Comparison of ENCODE assay signal across 8 cellular contexts in genomic region chr10:124719213-124719851, GRCh38. TPM values are rescaled to one million over a fixed set of nuclear protein-coding genes. Genes with fewer than 3 reads are reported as not detected.
DNase-seq lines count a peak whose midpoint lies in the region; ATAC-seq, FAIRE-seq and TF ChIP-seq lines count a peak whose summit lies in the region.

No MANE protein-coding gene starts in this region.

- H3K4me1 ChIP-seq in SJSA1 (replicated peaks) = peaks cover 10% of the 10 kb centered on the region
- peaks cover 73 to 87% of the 10 kb centered on the region in 2 donors for H3K4me1 ChIP-seq in adrenal gland (replicated peaks in 1 of 2)
- H3K4me1 ChIP-seq in right cardiac atrium (ENCODE audit: control insufficient read depth, insufficient read depth, low read length) = peaks cover 50% of the 10 kb centered on the region
- peaks cover 91 to 100% (median 100%) of the 10 kb centered on the region in 6 donors for H3K4me1 ChIP-seq in spleen

- H3K4me3 ChIP-seq in AG10803 (ENCODE audit: low read length) = no peak overlapping the region
- H3K4me3 ChIP-seq in SJSA1 = no peak overlapping the region
- no peak overlapping the region for H3K4me3 ChIP-seq in adrenal gland
- no peak overlapping the region for H3K4me3 ChIP-seq in right cardiac atrium (ENCODE audit: low read length)
- peak overlapping the region in 2 of 8 donors; percentile 12 to 59 for H3K4me3 ChIP-seq in spleen

- H3K27ac ChIP-seq in SJSA1 (no peak overlapping the region), adrenal gland (peak overlapping the region in 4 of 5 donors; percentile 42 to 83 (median 69)), right cardiac atrium (ENCODE audit: low read length) (peak overlapping the region; percentile 78), spleen (peak overlapping the region; percentile 75 to 95 (median 92))

- no peaks in the 10 kb centered on the region for H3K36me3 ChIP-seq in SJSA1
- no peaks in the 10 kb centered on the region for H3K36me3 ChIP-seq in adrenal gland (replicated peaks in 1 of 2)
- H3K36me3 ChIP-seq in spleen = peaks cover 0 to 7% (median 0%) of the 10 kb centered on the region in 6 donors

- TF ChIP-seq POLR2A in adrenal gland (IDR thresholded peaks at IDR 0.05) (peak in 1 of 2 donors; percentile 13), spleen (IDR thresholded peaks at IDR 0.05) (no peak)

- H3K9me3 ChIP-seq in SJSA1 (replicated peaks) (no peaks in the 10 kb centered on the region), adrenal gland (replicated peaks in 1 of 3) (no peaks in the 10 kb centered on the region), right cardiac atrium (ENCODE audit: control insufficient read depth, low read length) (no peaks in the 10 kb centered on the region), spleen (no peaks in the 10 kb centered on the region)

- TF ChIP-seq CTCF in AG10803 (conservative IDR thresholded peaks at IDR 0.05; ENCODE audit: low read length) (peak; percentile 61), adrenal gland (IDR thresholded peaks at IDR 0.05) (peak; percentile 48 to 77 (median 68)), spleen (IDR thresholded peaks at IDR 0.05 in 8 of 11, conservative IDR thresholded peaks at IDR 0.05 in 3 of 11) (peak; percentile 47 to 84 (median 74))

- WGBS in adrenal gland, 4 donors = 15 to 24% (median 21%) methylated on average over 5 to 8 of the region's 8 CpGs
- WGBS in right cardiac atrium = 22% methylated on average over 8 of the region's 8 CpGs
- 9 to 17% (median 10%) methylated on average over 8 of the region's 8 CpGs for WGBS in spleen, 5 donors

- intact Hi-C loops in adrenal gland (cut with DNase I) (no loop called here), right cardiac atrium (cut with DNase I) (no loop called here), spleen (cut with DNase I; ENCODE audit: low total_unique reads) (loop anchor here (10.0 kb wide), 1 partner anchor 55 kb away; no protein-coding TSS in a partner anchor)

- no peaks in the 10 kb centered on the region for H3K27me3 ChIP-seq in SJSA1 (replicated peaks)
- H3K27me3 ChIP-seq in adrenal gland = no peaks in the 10 kb centered on the region
- no peaks in the 10 kb centered on the region for H3K27me3 ChIP-seq in right cardiac atrium (ENCODE audit: control insufficient read depth, insufficient read depth)
- no peaks in the 10 kb centered on the region for H3K27me3 ChIP-seq in spleen (replicated peaks in 1 of 7)

- no peak for FAIRE-seq in HTR-8/SVneo (lab: Jason Lieb, UNC)

- ATAC-seq in GM18868 (IDR thresholded peaks at IDR 0.05; ENCODE audit: unreplicated experiment) (peak; percentile 42), HG03097 (IDR thresholded peaks at IDR 0.05; ENCODE audit: low FRiP score, unreplicated experiment) (peak; percentile 32), right cardiac atrium (peak; percentile 24 to 52)

- DNase-seq in AG10803 (ENCODE audit: low read depth) (peak; percentile 76), SJSA1 (ENCODE audit: low read depth in 1 of 2, low spot score in 2 of 2) (peak; percentile 45 to 72), adrenal gland (peak; percentile 69 to 89 (median 85)), right cardiac atrium (peak; percentile 68 to 82 (median 75)), spleen (peak; percentile 87), HTR-8/SVneo (ENCODE audit: insufficient read length, low spot score) (no peak)

RNA-seq across cellular contexts. Expression of gene FAM53B, which starts 24.8 kb away (rescaled TPM):
- 10.2 and 14.1 TPM in 2 replicates for total RNA-seq in SJSA1 (2014; rRNA removed; shearing (Covaris generic))
- total RNA-seq in adrenal gland (10 to 100 TPM; 37.7 to 90.9 (median 82.3) TPM), right cardiac atrium (10 to 100 TPM; 34.6 to 58.3 (median 49.8) TPM), spleen (10 to 100 TPM; 43.8 to 94.0 (median 68.9) TPM)
- polyA plus RNA-seq in adrenal gland (10 to 100 TPM; 15.1 to 56.7 (median 17.8) TPM), right cardiac atrium (39.5 TPM), spleen (10 to 100 TPM; 13.3 to 35.2 (median 20.0) TPM)
